Comparison of ENCODE assay signal across 21 cellular contexts in the genomic region with DNA sequence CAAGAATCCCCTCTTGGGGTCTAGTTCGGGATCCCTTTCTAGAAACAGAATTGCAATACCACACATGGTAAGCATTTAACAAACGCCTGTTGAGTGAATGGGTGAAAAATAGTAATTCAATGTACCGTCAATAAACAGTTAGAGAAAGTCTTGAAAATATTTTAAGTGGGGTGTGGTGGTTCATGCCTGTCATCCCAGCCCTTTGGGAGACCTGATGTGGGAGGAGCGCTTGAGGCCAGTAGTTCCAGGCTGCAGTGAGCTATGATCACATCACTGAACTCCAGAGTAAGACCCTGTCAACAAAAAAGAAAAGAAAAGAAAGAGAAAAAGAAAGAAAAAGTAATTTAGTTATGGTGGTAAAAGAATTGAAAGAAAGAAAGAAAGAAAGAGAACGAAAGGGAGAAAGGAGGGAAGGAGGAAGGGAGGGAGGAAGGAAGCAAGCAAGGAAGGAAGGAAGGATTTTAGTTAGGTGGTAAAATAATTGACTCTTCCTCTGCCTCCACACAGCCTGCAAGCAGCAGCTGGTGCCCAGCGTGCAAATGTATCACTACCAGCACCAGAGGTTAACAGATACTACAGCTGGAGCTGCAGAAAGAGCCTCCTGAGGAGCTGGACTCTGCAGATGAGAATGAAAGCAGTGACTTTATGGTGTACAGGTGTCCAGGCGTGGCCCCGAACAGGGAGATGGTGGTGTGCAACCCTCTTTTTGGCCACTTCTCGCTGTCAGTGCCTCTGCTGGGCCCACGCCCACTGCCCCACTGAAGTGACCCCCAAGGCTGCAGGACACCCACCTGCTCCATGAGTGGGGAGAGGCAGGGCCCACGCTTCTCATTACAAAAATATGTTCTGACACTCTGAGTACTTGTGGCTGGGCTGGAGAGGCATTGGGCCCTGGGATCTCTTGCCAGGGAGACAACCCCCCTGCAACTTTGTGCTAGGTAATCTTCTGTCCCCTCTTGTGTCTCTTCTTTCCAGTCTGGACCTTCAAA.
A peak's percentile ranks its signal among the peaks of the same experiment; 100 is the strongest.
DNase-seq lines count a peak whose midpoint lies in the region; ATAC-seq lines count a peak whose summit lies in the region.
"Had no signal": no experiment of that assay in that cellular context is flagged by ENCODE, and none has a peak within 500 bp of the region (broad histone marks: within the 10 kb centered on the region; RNA-seq: fewer than 3 reads in every experiment).

No MANE protein-coding gene starts in this region.

- no peak overlapping the region for H2BK5ac ChIP-seq in mesenchymal stem cell (ENCODE audit: low read depth, low read length, poor library complexity, severe bottlenecking)

- no peak overlapping the region for H2AK5ac ChIP-seq in mesenchymal stem cell (ENCODE audit: low read length, severe bottlenecking)

- H3K14ac ChIP-seq in mesenchymal stem cell (ENCODE audit: low read length in 2 of 2), result peak overlapping the region in 1 of 2 experiments; percentile 53

- H3K36me3 ChIP-seq in BLaER1 (peaks cover 6% of the 10 kb centered on the region), mesenchymal stem cell (ENCODE audit: control insufficient read depth in 1 of 2, insufficient read depth in 2 of 2, low read depth in 1 of 2, low read length in 2 of 2) (no peaks in the 10 kb centered on the region)

- no peaks in the 10 kb centered on the region for H4K20me1 ChIP-seq in BLaER1

- H4K8ac ChIP-seq in mesenchymal stem cell (ENCODE audit: low read length), result peak overlapping the region; percentile 12

- peak; percentile 75 for ATAC-seq in GM19025 (IDR thresholded peaks at IDR 0.05; ENCODE audit: low read depth, unreplicated experiment)
- no peak for ATAC-seq in HG03025 (IDR thresholded peaks at IDR 0.05; ENCODE audit: low FRiP score, unreplicated experiment)
- ATAC-seq: A549 had no signal

- H3K79me1 ChIP-seq in mesenchymal stem cell (replicated peaks; ENCODE audit: low read length, poor library complexity, severe bottlenecking), result no peaks in the 10 kb centered on the region

- H3K4me1 ChIP-seq in BLaER1, result peaks cover 69% of the 10 kb centered on the region
- H3K4me1 ChIP-seq in mesenchymal stem cell (ENCODE audit: control insufficient read depth, insufficient read depth, low read depth, low read length), result peaks cover 2% of the 10 kb centered on the region

- 89% methylated on average over 9 of the region's 11 CpGs for WGBS in mesenchymal stem cell

- peak overlapping the region; percentile 39 to 57 for H3K4ac ChIP-seq in mesenchymal stem cell (ENCODE audit: low read depth in 1 of 2, low read length in 2 of 2)

- H3K4me3 ChIP-seq in BLaER1, result no peak overlapping the region; the same call in 1 of the 2 replicates
- no peak overlapping the region for H3K4me3 ChIP-seq in mesenchymal stem cell (ENCODE audit: insufficient read depth in 1 of 2, low read depth in 1 of 2, low read length in 2 of 2)
- H3K4me3 ChIP-seq: A549, PC-9 had no signal

- H2AFZ ChIP-seq in mesenchymal stem cell (ENCODE audit: low read depth, low read length), result no peak overlapping the region
- H2AFZ ChIP-seq: PC-9 had no signal

- H3K27me3 ChIP-seq in BLaER1 (no peaks in the 10 kb centered on the region), mesenchymal stem cell (ENCODE audit: control insufficient read depth in 1 of 2, insufficient read depth in 1 of 2, low read length in 2 of 2) (peaks cover 0 to 13% of the 10 kb centered on the region in 2 experiments)

- DNase-seq in NCI-H69 (lab: John Stamatoyannopoulos, UW) (peak; percentile 59), mesenchymal stem cell (no peak), DMS53 treated with DMSO at 0.1 percent for 48 hours (lab: John Stamatoyannopoulos, UW; ENCODE audit: unreplicated experiment) (no peak), HT-29 (ENCODE audit: low spot score) (no peak), NCI-H2171 treated with DMSO at 0.1 percent for 48 hours (lab: John Stamatoyannopoulos, UW) (no peak)
- DNase-seq: CD4-positive, CD25-positive, alpha-beta regulatory T cell; COR-L47; DMS79 treated with DMSO at 0.1 percent for 48 hours; IMR-90; MV-4-11; NCI-H1105 treated with DMSO at 0.1 percent for 48 hours; NCI-H2029 treated with DMSO at 0.1 percent for 48 hours; NCI-H524 treated with DMSO at 0.1 percent for 48 hours; PC-9; RPMI8226; SHP77; SW 1271 had no signal

- peak overlapping the region; percentile 59 to 98 for H2BK12ac ChIP-seq in mesenchymal stem cell (ENCODE audit: low read length in 2 of 2)

- H2BK15ac ChIP-seq in mesenchymal stem cell (ENCODE audit: low read depth, poor library complexity, severe bottlenecking), result no peak overlapping the region

- H3K4me2 ChIP-seq in BLaER1 (peak overlapping the region; percentile 91), mesenchymal stem cell (ENCODE audit: low read length, poor library complexity, severe bottlenecking) (no peak overlapping the region)
- H3K4me2 ChIP-seq: A549, PC-9 had no signal

- H3K18ac ChIP-seq in mesenchymal stem cell (ENCODE audit: low read depth in 1 of 2, low read length in 2 of 2), result peak overlapping the region; percentile 69 to 85

- H3K9me3 ChIP-seq in BLaER1 (peaks cover 36% of the 10 kb centered on the region), mesenchymal stem cell (ENCODE audit: control insufficient read depth, low read length) (no peaks in the 10 kb centered on the region)
- H3K9me3 ChIP-seq: A549 had no signal

- peak overlapping the region; percentile 82 for H4K91ac ChIP-seq in mesenchymal stem cell (ENCODE audit: low read length)

- H3K9ac ChIP-seq in BLaER1, result peak overlapping the region; percentile 46; the same call in 1 of the 2 replicates
- H3K9ac ChIP-seq in mesenchymal stem cell (ENCODE audit: low read length), result no peak overlapping the region

- no peak overlapping the region for H3K23ac ChIP-seq in mesenchymal stem cell (ENCODE audit: low read length in 2 of 2)

- H3K27ac ChIP-seq in BLaER1 (peak overlapping the region; percentile 96), mesenchymal stem cell (ENCODE audit: low read length, poor library complexity, severe bottlenecking) (no peak overlapping the region)
- H3K27ac ChIP-seq: A549, PC-9 had no signal

- peak overlapping the region; percentile 54 for H2BK120ac ChIP-seq in mesenchymal stem cell (ENCODE audit: low read depth, low read length)
